In the genomic region with DNA sequence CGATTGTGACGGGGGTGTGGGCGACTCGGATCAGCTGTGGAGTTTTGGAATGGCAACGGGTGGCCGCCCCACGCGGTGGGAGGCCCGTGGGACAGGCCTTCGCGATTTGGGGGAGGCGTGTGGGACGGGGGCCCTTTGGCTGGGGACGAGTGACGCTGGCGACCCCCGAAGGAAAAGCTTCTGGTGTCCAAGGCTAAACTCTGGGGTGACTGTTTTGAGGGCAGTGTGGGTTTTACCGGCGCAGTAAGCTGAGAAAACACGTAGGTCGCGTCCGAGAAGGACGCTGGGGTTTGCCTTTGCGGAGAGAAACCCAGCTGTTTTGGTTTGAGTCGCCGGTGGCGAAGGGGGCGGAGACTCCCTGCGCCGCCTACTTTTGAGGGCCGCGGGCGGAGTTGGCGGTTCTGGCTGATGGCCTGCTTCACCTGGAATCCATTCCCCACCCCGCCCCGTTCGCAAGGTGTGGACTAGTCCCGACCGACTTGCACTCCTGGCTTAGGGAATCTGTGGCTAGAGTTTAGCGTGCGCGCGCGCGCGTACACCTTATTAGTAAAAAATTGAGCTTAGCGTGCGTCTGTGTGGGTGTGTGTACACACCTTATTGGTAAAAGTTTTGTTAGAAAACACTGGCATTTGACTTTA, we compare ENCODE assay signal across 8 cellular contexts. TPM values are rescaled to one million over a fixed set of nuclear protein-coding genes. Genes with fewer than 3 reads are reported as not detected.
DNase-seq lines count a peak whose midpoint lies in the region; ATAC-seq and TF ChIP-seq lines count a peak whose summit lies in the region.

No MANE protein-coding gene starts in this region.

- peak overlapping the region; percentile 84 for H3K4me2 ChIP-seq in IMR-90 (ENCODE audit: low read depth, low read length)
- H3K4me2 ChIP-seq in OCI-LY7 (ENCODE audit: low read length), result peak overlapping the region; percentile 79

- peak overlapping the region; percentile 61 for H4K91ac ChIP-seq in IMR-90 (ENCODE audit: insufficient read depth, low read depth, low read length)

- peak overlapping the region; percentile 59; the same call in 1 of the 2 replicates for H3K23ac ChIP-seq in IMR-90 (ENCODE audit: low read depth, low read length)

- H3K4me3 ChIP-seq in IMR-90 (ENCODE audit: insufficient read depth, low read depth, low read length), result peak overlapping the region; percentile 86
- peak overlapping the region; percentile 87 for H3K4me3 ChIP-seq in OCI-LY7 (ENCODE audit: low read depth, low read length, poor library complexity, severe bottlenecking)
- H3K4me3 ChIP-seq in mucosa of stomach (ENCODE audit: low read length), result peak overlapping the region; percentile 96

- H2AK5ac ChIP-seq in IMR-90 (ENCODE audit: low read depth, low read length), result peak overlapping the region; percentile 37; the same call in 1 of the 2 replicates

- ATAC-seq in GM21576 (IDR thresholded peaks at IDR 0.05; ENCODE audit: unreplicated experiment), result peak; percentile 67
- ATAC-seq in IMR-90 (ENCODE audit: low read depth), result peak; percentile 61
- ATAC-seq in esophagus mucosa, result peak; percentile 97

- intact Hi-C loops in IMR-90 (cut with micrococcal nuclease) (loop anchor here (2.0 to 10.0 kb wide), 3 partner anchors 78 to 546 kb away; a partner anchor contains a TSS), OCI-LY7 (cut with micrococcal nuclease; ENCODE audit: unreplicated experiment) (loop anchor here (2.0 kb wide), 2 partner anchors 78 to 180 kb away; a partner anchor contains a TSS)

- H3K9me1 ChIP-seq in IMR-90 (ENCODE audit: insufficient read depth, low read length), result peaks cover 2% of the 10 kb centered on the region; the same call in 1 of the 2 replicates

- H3K27ac Mint-ChIP-seq in activated T-cell treated with anti-CD3 and anti-CD28 coated beads, Interleukin-2, amount 50 U/mL, for 24 hours, result peak overlapping the region; percentile 99

- H3K27ac ChIP-seq in IMR-90 (ENCODE audit: insufficient read depth, low read length) (peak overlapping the region; percentile 90), OCI-LY7 (ENCODE audit: low read depth, low read length, poor library complexity, severe bottlenecking) (peak overlapping the region; percentile 53)

- no peak overlapping the region for H2BK15ac ChIP-seq in IMR-90 (ENCODE audit: low read depth, low read length)

- in situ Hi-C loops in IMR-90 (cut with MboI; ENCODE audit: low sequenced_read_pairs), result no loop called here

- BruUV-seq in IMR-90 (replicated peaks; lab: Mats Ljungman, UMichigan), result TSS peak; percentile 42
- BruUV-seq in OCI-LY7 (replicated peaks; lab: Mats Ljungman, UMichigan), result TSS peak; percentile 46

- peak overlapping the region; percentile 89 for H3K56ac ChIP-seq in IMR-90 (ENCODE audit: extremely low read depth, insufficient read depth, low read length)

- H3K4me3 Mint-ChIP-seq in activated T-cell treated with anti-CD3 and anti-CD28 coated beads, Interleukin-2, amount 50 U/mL, for 24 hours, result peak overlapping the region; percentile 93

- no peak overlapping the region for H2BK20ac ChIP-seq in IMR-90 (ENCODE audit: low read depth, low read length)

- H3K36me3 ChIP-seq in IMR-90 (ENCODE audit: control insufficient read depth, insufficient read depth, low read length), result no peaks in the 10 kb centered on the region
- no peaks in the 10 kb centered on the region for H3K36me3 ChIP-seq in OCI-LY7 (ENCODE audit: insufficient read depth, low read length)
- no peaks in the 10 kb centered on the region for H3K36me3 ChIP-seq in mucosa of stomach (ENCODE audit: control insufficient read depth, insufficient read depth, low read length)

- H3K4ac ChIP-seq in IMR-90 (ENCODE audit: low read depth, low read length), result peak overlapping the region; percentile 77

- peaks cover 0 to 23% of the 10 kb centered on the region in 2 experiments; a peak in 2 of 4 replicates for H3K79me1 ChIP-seq in IMR-90 (ENCODE audit: low read depth in 1 of 2, low read length in 2 of 2)

- H4K5ac ChIP-seq in IMR-90 (ENCODE audit: low read depth, low read length), result peak overlapping the region; percentile 52; the same call in 1 of the 2 replicates

- H2AFZ ChIP-seq in IMR-90 (replicated peaks; ENCODE audit: low read length, poor library complexity) (peak overlapping the region; percentile 97), OCI-LY7 (ENCODE audit: low read length) (peak overlapping the region; percentile 93)

- H3K4me1 ChIP-seq in IMR-90 (ENCODE audit: control insufficient read depth, insufficient read depth, low read length), result peaks cover 3% of the 10 kb centered on the region; the same call in 1 of the 2 replicates
- peaks cover 16% of the 10 kb centered on the region for H3K4me1 ChIP-seq in OCI-LY7 (ENCODE audit: insufficient read depth, low read length, poor library complexity, severe bottlenecking)
- H3K4me1 ChIP-seq in mucosa of stomach (ENCODE audit: control insufficient read depth, insufficient read depth, low read length), result peaks cover 23% of the 10 kb centered on the region

- H3K9me3 ChIP-seq in IMR-90 (ENCODE audit: control insufficient read depth, insufficient read depth, low read length), result no peaks in the 10 kb centered on the region
- no peaks in the 10 kb centered on the region for H3K9me3 ChIP-seq in OCI-LY7 (ENCODE audit: low read length)
- H3K9me3 ChIP-seq in mucosa of stomach (ENCODE audit: control insufficient read depth, low read length), result no peaks in the 10 kb centered on the region

- H3K27me3 ChIP-seq in IMR-90 (ENCODE audit: control insufficient read depth, insufficient read depth, low read length) (no peaks in the 10 kb centered on the region), mucosa of stomach (ENCODE audit: control insufficient read depth, insufficient read depth, low read length) (no peaks in the 10 kb centered on the region)

- H3K79me2 ChIP-seq in OCI-LY7 (ENCODE audit: insufficient read depth, low read depth, low read length), result peaks cover 34% of the 10 kb centered on the region

- H3K4me1 Mint-ChIP-seq in activated T-cell treated with anti-CD3 and anti-CD28 coated beads, Interleukin-2, amount 50 U/mL, for 24 hours (ENCODE audit: low read depth), result peaks cover 42% of the 10 kb centered on the region

- DNase-seq in DMS153 treated with DMSO at 0.1 percent for 48 hours (lab: John Stamatoyannopoulos, UW; ENCODE audit: unreplicated experiment) (peak; percentile 91), IMR-90 (peak; percentile 67), OCI-LY7 (ENCODE audit: low spot score) (peak; percentile 82)
- peak; percentile 90 for DNase-seq in activated T-cell treated with anti-CD3 and anti-CD28 coated beads, Interleukin-2, amount 50 U/mL, for 24 hours
- DNase-seq in stimulated activated CD8-positive, alpha-beta memory T cell treated with anti-CD3 and anti-CD28 coated beads, Interleukin-7, amount 100 ng/mL, for 24 hours (ENCODE audit: low read depth), result peak; percentile 73

- POLR2A ChIA-PET in IMR-90 (lab: Charles Lee; ENCODE audit: unreplicated experiment) (no interaction called here), OCI-LY7 (lab: Charles Lee) (interaction anchor here (1.2 to 3.1 kb wide), 6 partner anchors 11 to 42 kb away, joined by 3 to 11 read pairs (median 4); no protein-coding TSS in a partner anchor)

- H4K8ac ChIP-seq in IMR-90 (ENCODE audit: low read depth in 2 of 2, low read length in 2 of 2), result peak overlapping the region; percentile 72 to 74; a peak in 2 of 4 replicates

- 0% methylated on average over 19 of the region's 49 CpGs; no CpG with 5 or more reads in 1 of the 2 experiments for WGBS in IMR-90 (ENCODE audit: extremely low coverage in 2 of 2, insufficient read length in 1 of 2), 2 experiments

- H3K27me3 Mint-ChIP-seq in activated T-cell treated with anti-CD3 and anti-CD28 coated beads, Interleukin-2, amount 50 U/mL, for 24 hours, result no peaks in the 10 kb centered on the region

- peak overlapping the region; percentile 30 for H2BK120ac ChIP-seq in IMR-90 (ENCODE audit: low read depth, low read length)

- no peaks in the 10 kb centered on the region for H3K9me3 Mint-ChIP-seq in activated T-cell treated with anti-CD3 and anti-CD28 coated beads, Interleukin-2, amount 50 U/mL, for 24 hours

- H2BK5ac ChIP-seq in IMR-90 (ENCODE audit: low read depth, low read length, poor library complexity, severe bottlenecking), result peak overlapping the region; percentile 85

- peak overlapping the region; percentile 74 for H3K14ac ChIP-seq in IMR-90 (replicated peaks; ENCODE audit: low read depth, low read length)

- H4K20me1 ChIP-seq in IMR-90 (ENCODE audit: insufficient read depth, low read length), result peaks cover 23% of the 10 kb centered on the region; the same call in 1 of the 2 replicates
- H4K20me1 ChIP-seq in OCI-LY7 (ENCODE audit: insufficient read depth, low read length), result no peaks in the 10 kb centered on the region; the same call in 1 of the 2 replicates

- peak overlapping the region; percentile 36; the same call in 1 of the 2 replicates for H3K18ac ChIP-seq in IMR-90 (ENCODE audit: low read depth, low read length)

- no peaks in the 10 kb centered on the region for H3K9me2 ChIP-seq in OCI-LY7 (ENCODE audit: insufficient read depth, low read length)

- peak overlapping the region; percentile 82 for H2AK9ac ChIP-seq in IMR-90 (replicated peaks; ENCODE audit: low read depth, low read length, poor library complexity)

- CTCF ChIA-PET in IMR-90 (lab: Yijun Ruan, JAX) (interaction anchor here (1.1 kb wide), 1 partner anchor 321 kb away, joined by 4 read pairs; no protein-coding TSS in a partner anchor), OCI-LY7 (lab: Charles Lee; ENCODE audit: unreplicated experiment) (interaction anchor here (0.5 kb wide), 1 partner anchor 52 kb away, joined by 6 read pairs; no protein-coding TSS in a partner anchor)

- H3K9ac ChIP-seq in IMR-90 (ENCODE audit: low read depth, low read length), result peak overlapping the region; percentile 88
- H3K9ac ChIP-seq in mucosa of stomach (ENCODE audit: low read length), result peak overlapping the region; percentile 100

- TF ChIP-seq RAD21 in IMR-90 (IDR thresholded peaks at IDR 0.05; ENCODE audit: low read length), result no peak

- dilution Hi-C loops in IMR-90 (cut with HindIII; ENCODE audit: low sequenced_read_pairs, unreplicated experiment), result no loop called here

- TF ChIP-seq CTCF in IMR-90 (conservative IDR thresholded peaks at IDR 0.05; ENCODE audit: low read depth, low read length) (no peak), OCI-LY7 (conservative IDR thresholded peaks at IDR 0.05; ENCODE audit: low read length) (no peak)

- H3K36me3 Mint-ChIP-seq in activated T-cell treated with anti-CD3 and anti-CD28 coated beads, Interleukin-2, amount 50 U/mL, for 24 hours (ENCODE audit: low read depth), result peaks cover 30% of the 10 kb centered on the region

- TF ChIP-seq POLR2A in IMR-90 (IDR thresholded peaks at IDR 0.05; ENCODE audit: low read depth, low read length), result peak; percentile 75

TF ChIP-seq in IMR-90, 13 proteins besides CTCF, POLR2A, EP300 and RAD21 (continues in another document):
- TF ChIP-seq RCOR1 (IDR thresholded peaks at IDR 0.05; ENCODE audit: insufficient replicate concordance, low read length) (no peak), RFX5 (IDR thresholded peaks at IDR 0.05; ENCODE audit: low read depth, low read length) (no peak), MAFK (IDR thresholded peaks at IDR 0.05; ENCODE audit: low read depth, low read length) (no peak)

RNA-seq across cellular contexts. Expression of a gene that starts 0.6 kb away (rescaled TPM):
- 52.7 and 68.9 TPM in 2 replicates for total RNA-seq in IMR-90 (2012; rRNA removed)
- 46.0 and 49.0 TPM in 2 replicates for polyA plus RNA-seq in IMR-90 (2012; rRNA removed)
- 17.2 and 19.7 TPM in 2 replicates for polyA plus RNA-seq in IMR-90 (2012; cell fraction: cytosol; rRNA removed)
- polyA plus RNA-seq in IMR-90 (2012; cell fraction: nucleus; rRNA removed; ENCODE audit: low replicate concordance), result 7.7 and 44.0 TPM in 2 replicates
- 24.2 and 27.9 TPM in 2 replicates for total RNA-seq in OCI-LY7 (2014; rRNA removed; shearing (Covaris generic))
- 49.7 and 54.3 TPM in 2 replicates for total RNA-seq in OCI-LY7 (2022)
- 68.8 TPM for total RNA-seq in esophagus mucosa

Comparison
In these comparisons a context has a peak if more than half of its experiments do, and no peak if none do; other contexts are left out.
1. Peak in every context shown above with its lines: DNase-seq, ATAC-seq, H3K4me3 ChIP-seq and H3K27ac ChIP-seq.